In genomic region chr15:43791993-43792760, GRCh38 we compare ENCODE assay signal across 1 cellular context.
TF ChIP-seq lines count a peak whose summit lies in the region.

SERF2 (plus strand) TSS chr15:43792320; CDS start chr15:43792377, 57 bp downstream.

TF ChIP-seq in GM12878, 131 proteins besides CTCF, POLR2A, EP300 and RAD21 (continued from another document and continues in another):
- TF ChIP-seq RB1 (IDR thresholded peaks at IDR 0.05; ENCODE audit: borderline replicate concordance) (peak; percentile 36; the same call in 1 of the 2 replicates), MXI1 (IDR thresholded peaks at IDR 0.05; ENCODE audit: low read depth, low read length) (peak; percentile 27; the same call in 1 of the 2 replicates), CREB1 (IDR thresholded peaks at IDR 0.05; ENCODE audit: low read depth) (peak; percentile 84), FOXK2 (IDR thresholded peaks at IDR 0.05) (no peak), PRDM15 (CRISPR knock-in tag; IDR thresholded peaks at IDR 0.05) (no peak), ZNF217 (IDR thresholded peaks at IDR 0.05) (no peak), CBFB (IDR thresholded peaks at IDR 0.05; ENCODE audit: low read depth) (peak; percentile 14; the same call in 1 of the 2 replicates), JUNB (IDR thresholded peaks at IDR 0.05) (no peak; the same call in 1 of the 2 replicates), RBBP5 (conservative IDR thresholded peaks at IDR 0.05) (no peak), ETV6 (conservative IDR thresholded peaks at IDR 0.05 in 1 of 2, IDR thresholded peaks at IDR 0.05 in 1 of 2; ENCODE audit: borderline replicate concordance in 1 of 2, low read depth in 1 of 2) (no peak), CBX3 (IDR thresholded peaks at IDR 0.05; ENCODE audit: borderline replicate concordance, low read depth) (no peak), PKNOX1 (IDR thresholded peaks at IDR 0.05) (peak; percentile 58), BRCA1 (IDR thresholded peaks at IDR 0.05; ENCODE audit: low read depth, low read length) (no peak), PBX3 (IDR thresholded peaks at IDR 0.05; ENCODE audit: insufficient replicate concordance, low read depth, low read length) (no peak), SMAD1 (IDR thresholded peaks at IDR 0.05; ENCODE audit: low read depth, partially characterized antibody) (peak; percentile 80), HDAC2 (IDR thresholded peaks at IDR 0.05) (no peak), BACH1 (IDR thresholded peaks at IDR 0.05; ENCODE audit: borderline replicate concordance) (peak; percentile 56; the same call in 1 of the 2 replicates), YY1 (IDR thresholded peaks at IDR 0.05; ENCODE audit: low read depth, low read length) (peak; percentile 89), HCFC1 (IDR thresholded peaks at IDR 0.05; ENCODE audit: low read length) (peak; percentile 16; the same call in 1 of the 2 replicates), SIX5 (IDR thresholded peaks at IDR 0.05; ENCODE audit: low read depth, low read length, severe bottlenecking) (no peak), NR2C2 (IDR thresholded peaks at IDR 0.05; ENCODE audit: borderline replicate concordance, control insufficient read depth, insufficient read length, low read depth) (no peak), IKZF2 (IDR thresholded peaks at IDR 0.05) (no peak; a peak in 1 of 4 replicates), ATF7 (IDR thresholded peaks at IDR 0.05; ENCODE audit: low read depth) (peak; percentile 96), NBN (IDR thresholded peaks at IDR 0.05) (peak; percentile 88), TCF12 (IDR thresholded peaks at IDR 0.05; ENCODE audit: low read depth, low read length) (peak; percentile 78; the same call in 1 of the 2 replicates), POU2F2 (IDR thresholded peaks at IDR 0.05; ENCODE audit: borderline replicate concordance, low read depth, low read length) (no peak; the same call in 1 of the 3 replicates), SRF (IDR thresholded peaks at IDR 0.05; ENCODE audit: low read depth in 2 of 2, low read length in 2 of 2) (no peak), SREBF2 (IDR thresholded peaks at IDR 0.05; ENCODE audit: low read length) (no peak), NR2F1 (conservative IDR thresholded peaks at IDR 0.05) (peak; percentile 39), TAF1 (IDR thresholded peaks at IDR 0.05; ENCODE audit: borderline replicate concordance, low read depth, low read length) (peak; percentile 85), MEF2A (IDR thresholded peaks at IDR 0.05; ENCODE audit: insufficient read depth, low read depth, low read length) (0 out of 2 replicates have a peak, but pooled peaks have one; percentile 30), RCOR1 (conservative IDR thresholded peaks at IDR 0.05; ENCODE audit: low read depth, low read length) (no peak), NFIC (IDR thresholded peaks at IDR 0.05; ENCODE audit: low read depth, low read length) (no peak), STAT3 (IDR thresholded peaks at IDR 0.05; ENCODE audit: low read depth, low read length) (no peak), BCL11A (IDR thresholded peaks at IDR 0.05; ENCODE audit: low read depth, low read length) (no peak), RELA (IDR thresholded peaks at IDR 0.05; ENCODE audit: borderline replicate concordance, partially characterized antibody) (peak; percentile 90), TCF7 (IDR thresholded peaks at IDR 0.05; ENCODE audit: borderline replicate concordance) (no peak), MTA2 (IDR thresholded peaks at IDR 0.05; ENCODE audit: low read depth) (peak; percentile 39), MEF2B (IDR thresholded peaks at IDR 0.05; ENCODE audit: partially characterized antibody, poor library complexity, severe bottlenecking) (peak; percentile 82)
- TF ChIP-seq, protein P1, sequence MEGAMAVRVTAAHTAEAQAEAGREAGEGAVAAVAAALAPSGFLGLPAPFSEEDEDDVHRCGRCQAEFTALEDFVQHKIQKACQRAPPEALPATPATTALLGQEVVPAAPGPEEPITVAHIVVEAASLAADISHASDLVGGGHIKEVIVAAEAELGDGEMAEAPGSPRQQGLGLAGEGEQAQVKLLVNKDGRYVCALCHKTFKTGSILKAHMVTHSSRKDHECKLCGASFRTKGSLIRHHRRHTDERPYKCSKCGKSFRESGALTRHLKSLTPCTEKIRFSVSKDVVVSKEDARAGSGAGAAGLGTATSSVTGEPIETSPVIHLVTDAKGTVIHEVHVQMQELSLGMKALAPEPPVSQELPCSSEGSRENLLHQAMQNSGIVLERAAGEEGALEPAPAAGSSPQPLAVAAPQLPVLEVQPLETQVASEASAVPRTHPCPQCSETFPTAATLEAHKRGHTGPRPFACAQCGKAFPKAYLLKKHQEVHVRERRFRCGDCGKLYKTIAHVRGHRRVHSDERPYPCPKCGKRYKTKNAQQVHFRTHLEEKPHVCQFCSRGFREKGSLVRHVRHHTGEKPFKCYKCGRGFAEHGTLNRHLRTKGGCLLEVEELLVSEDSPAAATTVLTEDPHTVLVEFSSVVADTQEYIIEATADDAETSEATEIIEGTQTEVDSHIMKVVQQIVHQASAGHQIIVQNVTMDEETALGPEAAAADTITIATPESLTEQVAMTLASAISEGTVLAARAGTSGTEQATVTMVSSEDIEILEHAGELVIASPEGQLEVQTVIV (IDR thresholded peaks at IDR 0.05; ENCODE audit: borderline replicate concordance, partially characterized antibody) = no peak
- TF ChIP-seq, protein P2, sequence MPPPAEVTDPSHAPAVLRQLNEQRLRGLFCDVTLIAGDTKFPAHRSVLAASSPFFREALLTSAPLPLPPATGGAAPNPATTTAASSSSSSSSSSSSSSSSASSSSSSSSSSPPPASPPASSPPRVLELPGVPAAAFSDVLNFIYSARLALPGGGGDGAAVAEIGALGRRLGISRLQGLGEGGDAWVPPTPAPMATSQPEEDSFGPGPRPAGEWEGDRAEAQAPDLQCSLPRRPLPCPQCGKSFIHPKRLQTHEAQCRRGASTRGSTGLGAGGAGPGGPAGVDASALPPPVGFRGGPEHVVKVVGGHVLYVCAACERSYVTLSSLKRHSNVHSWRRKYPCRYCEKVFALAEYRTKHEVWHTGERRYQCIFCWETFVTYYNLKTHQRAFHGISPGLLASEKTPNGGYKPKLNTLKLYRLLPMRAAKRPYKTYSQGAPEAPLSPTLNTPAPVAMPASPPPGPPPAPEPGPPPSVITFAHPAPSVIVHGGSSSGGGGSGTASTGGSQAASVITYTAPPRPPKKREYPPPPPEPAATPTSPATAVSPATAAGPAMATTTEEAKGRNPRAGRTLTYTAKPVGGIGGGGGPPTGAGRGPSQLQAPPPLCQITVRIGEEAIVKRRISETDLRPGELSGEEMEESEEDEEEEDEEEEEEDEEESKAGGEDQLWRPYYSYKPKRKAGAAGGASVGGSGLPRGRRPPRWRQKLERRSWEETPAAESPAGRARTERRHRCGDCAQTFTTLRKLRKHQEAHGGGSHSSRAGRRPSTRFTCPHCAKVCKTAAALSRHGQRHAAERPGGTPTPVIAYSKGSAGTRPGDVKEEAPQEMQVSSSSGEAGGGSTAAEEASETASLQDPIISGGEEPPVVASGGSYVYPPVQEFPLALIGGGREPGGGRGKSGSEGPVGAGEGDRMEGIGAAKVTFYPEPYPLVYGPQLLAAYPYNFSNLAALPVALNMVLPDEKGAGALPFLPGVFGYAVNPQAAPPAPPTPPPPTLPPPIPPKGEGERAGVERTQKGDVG (CRISPR knock-in tag; IDR thresholded peaks at IDR 0.05) = no peak
- TF ChIP-seq, protein P3, sequence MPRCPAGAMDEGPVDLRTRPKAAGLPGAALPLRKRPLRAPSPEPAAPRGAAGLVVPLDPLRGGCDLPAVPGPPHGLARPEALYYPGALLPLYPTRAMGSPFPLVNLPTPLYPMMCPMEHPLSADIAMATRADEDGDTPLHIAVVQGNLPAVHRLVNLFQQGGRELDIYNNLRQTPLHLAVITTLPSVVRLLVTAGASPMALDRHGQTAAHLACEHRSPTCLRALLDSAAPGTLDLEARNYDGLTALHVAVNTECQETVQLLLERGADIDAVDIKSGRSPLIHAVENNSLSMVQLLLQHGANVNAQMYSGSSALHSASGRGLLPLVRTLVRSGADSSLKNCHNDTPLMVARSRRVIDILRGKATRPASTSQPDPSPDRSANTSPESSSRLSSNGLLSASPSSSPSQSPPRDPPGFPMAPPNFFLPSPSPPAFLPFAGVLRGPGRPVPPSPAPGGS (IDR thresholded peaks at IDR 0.05; ENCODE audit: borderline replicate concordance, insufficient read depth, low read depth, low read length, poor library complexity, severe bottlenecking) = no peak
- TF ChIP-seq, protein P4, sequence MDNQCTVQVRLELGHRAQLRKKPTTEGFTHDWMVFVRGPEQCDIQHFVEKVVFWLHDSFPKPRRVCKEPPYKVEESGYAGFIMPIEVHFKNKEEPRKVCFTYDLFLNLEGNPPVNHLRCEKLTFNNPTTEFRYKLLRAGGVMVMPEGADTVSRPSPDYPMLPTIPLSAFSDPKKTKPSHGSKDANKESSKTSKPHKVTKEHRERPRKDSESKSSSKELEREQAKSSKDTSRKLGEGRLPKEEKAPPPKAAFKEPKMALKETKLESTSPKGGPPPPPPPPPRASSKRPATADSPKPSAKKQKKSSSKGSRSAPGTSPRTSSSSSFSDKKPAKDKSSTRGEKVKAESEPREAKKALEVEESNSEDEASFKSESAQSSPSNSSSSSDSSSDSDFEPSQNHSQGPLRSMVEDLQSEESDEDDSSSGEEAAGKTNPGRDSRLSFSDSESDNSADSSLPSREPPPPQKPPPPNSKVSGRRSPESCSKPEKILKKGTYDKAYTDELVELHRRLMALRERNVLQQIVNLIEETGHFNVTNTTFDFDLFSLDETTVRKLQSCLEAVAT (IDR thresholded peaks at IDR 0.05) = peak; percentile 87
- TF ChIP-seq, protein P5, sequence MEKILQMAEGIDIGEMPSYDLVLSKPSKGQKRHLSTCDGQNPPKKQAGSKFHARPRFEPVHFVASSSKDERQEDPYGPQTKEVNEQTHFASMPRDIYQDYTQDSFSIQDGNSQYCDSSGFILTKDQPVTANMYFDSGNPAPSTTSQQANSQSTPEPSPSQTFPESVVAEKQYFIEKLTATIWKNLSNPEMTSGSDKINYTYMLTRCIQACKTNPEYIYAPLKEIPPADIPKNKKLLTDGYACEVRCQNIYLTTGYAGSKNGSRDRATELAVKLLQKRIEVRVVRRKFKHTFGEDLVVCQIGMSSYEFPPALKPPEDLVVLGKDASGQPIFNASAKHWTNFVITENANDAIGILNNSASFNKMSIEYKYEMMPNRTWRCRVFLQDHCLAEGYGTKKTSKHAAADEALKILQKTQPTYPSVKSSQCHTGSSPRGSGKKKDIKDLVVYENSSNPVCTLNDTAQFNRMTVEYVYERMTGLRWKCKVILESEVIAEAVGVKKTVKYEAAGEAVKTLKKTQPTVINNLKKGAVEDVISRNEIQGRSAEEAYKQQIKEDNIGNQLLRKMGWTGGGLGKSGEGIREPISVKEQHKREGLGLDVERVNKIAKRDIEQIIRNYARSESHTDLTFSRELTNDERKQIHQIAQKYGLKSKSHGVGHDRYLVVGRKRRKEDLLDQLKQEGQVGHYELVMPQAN (conservative IDR thresholded peaks at IDR 0.05) = peak; percentile 93
- TF ChIP-seq, protein P6, sequence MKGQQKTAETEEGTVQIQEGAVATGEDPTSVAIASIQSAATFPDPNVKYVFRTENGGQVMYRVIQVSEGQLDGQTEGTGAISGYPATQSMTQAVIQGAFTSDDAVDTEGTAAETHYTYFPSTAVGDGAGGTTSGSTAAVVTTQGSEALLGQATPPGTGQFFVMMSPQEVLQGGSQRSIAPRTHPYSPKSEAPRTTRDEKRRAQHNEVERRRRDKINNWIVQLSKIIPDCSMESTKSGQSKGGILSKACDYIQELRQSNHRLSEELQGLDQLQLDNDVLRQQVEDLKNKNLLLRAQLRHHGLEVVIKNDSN (IDR thresholded peaks at IDR 0.05; ENCODE audit: borderline replicate concordance, extremely low read length, insufficient read depth, low read depth, low read length) = peak; percentile 99
